Comparison of ENCODE assay signal across 21 cellular contexts in the genomic region with DNA sequence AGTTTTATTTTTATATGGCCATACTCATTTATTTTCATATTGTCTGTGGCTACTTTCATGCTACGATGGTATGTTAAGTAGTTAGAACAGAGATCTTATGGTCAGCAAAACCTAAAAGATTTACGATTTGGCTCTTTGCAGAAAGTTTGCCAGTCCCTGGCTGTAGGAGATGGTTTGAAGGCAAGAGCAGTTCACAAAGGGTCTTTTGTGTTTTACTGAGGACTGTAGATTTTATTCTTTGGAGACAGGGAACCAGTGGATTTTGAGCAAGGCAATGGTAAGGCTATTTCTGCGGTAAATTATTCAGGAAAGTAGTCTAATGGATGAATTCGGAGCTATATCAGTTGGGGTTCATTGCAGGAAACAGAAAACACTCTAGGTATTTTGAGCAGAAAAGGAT.
DNase-seq lines count a peak whose midpoint lies in the region; ATAC-seq and TF ChIP-seq lines count a peak whose summit lies in the region.
"Had no signal": no experiment of that assay in that cellular context is flagged by ENCODE, and none has a peak within 500 bp of the region (broad histone marks: within the 10 kb centered on the region; RNA-seq: fewer than 3 reads in every experiment).

No MANE protein-coding gene starts in this region.

- H3K36me3 Mint-ChIP-seq in nephron (ENCODE audit: low read depth) = peaks cover 9% of the 10 kb centered on the region

- H3K9me3 ChIP-seq in cardiac muscle cell (ENCODE audit: low read depth) (no peaks in the 10 kb centered on the region), tibial artery (no peaks in the 10 kb centered on the region)

- H3K4me3 Mint-ChIP-seq in nephron = no peak overlapping the region

- no peak overlapping the region for H3K4me3 ChIP-seq in cardiac muscle cell
- H3K4me3 ChIP-seq in tibial artery = no peak overlapping the region
- H3K4me3 ChIP-seq: GM23248 had no signal

- H3K27me3 Mint-ChIP-seq in nephron (ENCODE audit: low read depth) = no peaks in the 10 kb centered on the region

- no peak for TF ChIP-seq CTCF in cardiac muscle cell (IDR thresholded peaks at IDR 0.05; ENCODE audit: low read depth, low read length)
- TF ChIP-seq CTCF in nephron (IDR thresholded peaks at IDR 0.05; ENCODE audit: unreplicated experiment in 3 of 3) = no peak
- no peak for TF ChIP-seq CTCF in tibial artery (IDR thresholded peaks at IDR 0.05)

- H3K4me1 Mint-ChIP-seq in nephron = peaks cover 21% of the 10 kb centered on the region

- H3K36me3 ChIP-seq in cardiac muscle cell (no peaks in the 10 kb centered on the region), tibial artery (peaks cover 0 to 5% (median 0%) of the 10 kb centered on the region in 3 donors)

- H3K27ac ChIP-seq in cardiac muscle cell = peak overlapping the region; percentile 34
- peak overlapping the region; percentile 28 to 72 for H3K27ac ChIP-seq in tibial artery

- intact Hi-C loops in cardiac septum (cut with DNase I) = no loop called here
- intact Hi-C loops in tibial artery (cut with DNase I; ENCODE audit: low total_unique reads) = no loop called here

- H3K27me3 ChIP-seq in cardiac muscle cell (no peaks in the 10 kb centered on the region), tibial artery (no peaks in the 10 kb centered on the region)

- peak overlapping the region; percentile 18 to 81 (median 32) for H3K27ac Mint-ChIP-seq in nephron

- no peak for DNase-seq in cardiac muscle cell (ENCODE audit: low read depth in 1 of 2, low spot score in 1 of 2)
- DNase-seq in cardiac septum (ENCODE audit: low spot score) = no peak
- peak; percentile 66 for DNase-seq in foreskin melanocyte
- DNase-seq in tibial artery = no peak
- DNase-seq: AML-193, DMS79, GM23248, HCEC 1CT, KBM-7, MM.1S, NCI-H1048, NCI-H1436, NCI-H187 treated with DMSO at 0.1 percent for 48 hours, NCI-H2107, NCI-H446 treated with DMSO at 0.1 percent for 48 hours, NCI-H526 treated with DMSO at 0.1 percent for 48 hours, Right ventricle myocardium superior had no signal

- H3K4me1 ChIP-seq in cardiac muscle cell (ENCODE audit: low read depth) (peaks cover 11% of the 10 kb centered on the region), tibial artery (peaks cover 4 to 65% (median 18%) of the 10 kb centered on the region in 4 donors)

- no peak for ATAC-seq in GM18502 (IDR thresholded peaks at IDR 0.05; ENCODE audit: poor library complexity, unreplicated experiment)
- no peak for ATAC-seq in GM19351 (IDR thresholded peaks at IDR 0.05; ENCODE audit: unreplicated experiment)
- ATAC-seq in HG03139 (IDR thresholded peaks at IDR 0.05; ENCODE audit: unreplicated experiment) = no peak

- no peaks in the 10 kb centered on the region for H3K9me3 Mint-ChIP-seq in nephron
